ENCODE assay signal across 15 cellular contexts in genomic region chr18:66728951-66729350, GRCh38.
DNase-seq lines count a peak whose midpoint lies in the region; ATAC-seq and TF ChIP-seq lines count a peak whose summit lies in the region.
"Had no signal": no experiment of that assay in that cellular context is flagged by ENCODE, and none has a peak within 500 bp of the region (broad histone marks: within the 10 kb centered on the region; RNA-seq: fewer than 3 reads in every experiment).

No MANE protein-coding gene starts in this region.

- WGBS in sigmoid colon, 2 donors, result 90 to 94% methylated on average over 5 of the region's 5 CpGs
- 91 to 94% methylated on average over 5 of the region's 5 CpGs for WGBS in body of pancreas, 2 donors

- H3K9me3 ChIP-seq in sigmoid colon, result no peaks in the 10 kb centered on the region
- H3K9me3 ChIP-seq in body of pancreas, result no peaks in the 10 kb centered on the region
- H3K9me3 ChIP-seq: BE2C had no signal

- H3K4me3 ChIP-seq in HL-60 (replicated peaks; ENCODE audit: insufficient read depth, low read length) (no peak overlapping the region), sigmoid colon (no peak overlapping the region), body of pancreas (no peak overlapping the region)

- peak overlapping the region; percentile 41 for H3K27ac ChIP-seq in HL-60 (replicated peaks)
- peak overlapping the region in 3 of 4 donors; percentile 19 to 40 (median 23) for H3K27ac ChIP-seq in sigmoid colon
- H3K27ac ChIP-seq in body of pancreas, result no peak overlapping the region
- H3K27ac ChIP-seq: C4-2B had no signal

- H3K4me1 ChIP-seq in sigmoid colon (no peaks in the 10 kb centered on the region), body of pancreas (peaks cover 30% of the 10 kb centered on the region)
- H3K4me1 ChIP-seq: BE2C had no signal

- TF ChIP-seq CTCF in HL-60 (IDR thresholded peaks at IDR 0.05; ENCODE audit: insufficient read depth, low read length) (no peak), sigmoid colon (IDR thresholded peaks at IDR 0.05) (no peak), body of pancreas (IDR thresholded peaks at IDR 0.05) (no peak)

- ATAC-seq in Right ventricle myocardium superior (ENCODE audit: poor library complexity), result peak; percentile 44
- ATAC-seq in left ventricle myocardium superior, result peak; percentile 39
- no peak for ATAC-seq in body of pancreas

- intact Hi-C loops in Right ventricle myocardium superior (cut with DNase I) (no loop called here), left ventricle myocardium superior (cut with micrococcal nuclease) (no loop called here), sigmoid colon (cut with DNase I) (no loop called here), body of pancreas (cut with DNase I) (no loop called here)

- TF ChIP-seq POLR2A in sigmoid colon (IDR thresholded peaks at IDR 0.05), result no peak
- TF ChIP-seq POLR2A in body of pancreas (IDR thresholded peaks at IDR 0.05), result no peak

- H3K27me3 ChIP-seq in HL-60 (ENCODE audit: insufficient read depth, poor library complexity, severe bottlenecking), result no peaks in the 10 kb centered on the region
- no peaks in the 10 kb centered on the region for H3K27me3 ChIP-seq in sigmoid colon
- H3K27me3 ChIP-seq in body of pancreas, result no peaks in the 10 kb centered on the region
- H3K27me3 ChIP-seq: BE2C had no signal

- DNase-seq in HL-60 (ENCODE audit: low read depth in 1 of 2, low spot score in 1 of 2), result peak in 1 of 2 experiments; percentile 42
- DNase-seq in Right ventricle myocardium superior, result peak; percentile 61
- DNase-seq in left ventricle myocardium superior, result peak; percentile 54
- DNase-seq in sigmoid colon, result no peak
- no peak for DNase-seq in body of pancreas
- no peak for DNase-seq in NCI-H774 (lab: John Stamatoyannopoulos, UW)
- DNase-seq in stimulated activated naive CD4-positive, alpha-beta T cell (lab: John Stamatoyannopoulos, UW), result no peak
- DNase-seq: BE2C; CD4-positive, alpha-beta memory T cell; DMS153; DMS79 treated with DMSO at 0.1 percent for 48 hours; EL; GOT3; H9 had no signal

- H3K36me3 ChIP-seq in sigmoid colon (no peaks in the 10 kb centered on the region), body of pancreas (replicated peaks in 1 of 2; ENCODE audit: insufficient read depth in 1 of 2, low read depth in 2 of 2) (no peaks in the 10 kb centered on the region)
- H3K36me3 ChIP-seq: BE2C had no signal

- TF ChIP-seq EP300 in sigmoid colon (IDR thresholded peaks at IDR 0.05), result no peak

Comparison
In these comparisons a context has a peak if more than half of its experiments do, and no peak if none do; other contexts are left out.
1. DNase-seq: peak in Right ventricle myocardium superior (single experiment) and left ventricle myocardium superior (single experiment); none in sigmoid colon (single experiment), body of pancreas (0 of 4), NCI-H774 (single experiment) and stimulated activated naive CD4-positive, alpha-beta T cell (0 of 6).
2. H3K27ac ChIP-seq: peak in HL-60 (single experiment) and sigmoid colon (3 of 4); none in body of pancreas (0 of 4).